In the genomic region with DNA sequence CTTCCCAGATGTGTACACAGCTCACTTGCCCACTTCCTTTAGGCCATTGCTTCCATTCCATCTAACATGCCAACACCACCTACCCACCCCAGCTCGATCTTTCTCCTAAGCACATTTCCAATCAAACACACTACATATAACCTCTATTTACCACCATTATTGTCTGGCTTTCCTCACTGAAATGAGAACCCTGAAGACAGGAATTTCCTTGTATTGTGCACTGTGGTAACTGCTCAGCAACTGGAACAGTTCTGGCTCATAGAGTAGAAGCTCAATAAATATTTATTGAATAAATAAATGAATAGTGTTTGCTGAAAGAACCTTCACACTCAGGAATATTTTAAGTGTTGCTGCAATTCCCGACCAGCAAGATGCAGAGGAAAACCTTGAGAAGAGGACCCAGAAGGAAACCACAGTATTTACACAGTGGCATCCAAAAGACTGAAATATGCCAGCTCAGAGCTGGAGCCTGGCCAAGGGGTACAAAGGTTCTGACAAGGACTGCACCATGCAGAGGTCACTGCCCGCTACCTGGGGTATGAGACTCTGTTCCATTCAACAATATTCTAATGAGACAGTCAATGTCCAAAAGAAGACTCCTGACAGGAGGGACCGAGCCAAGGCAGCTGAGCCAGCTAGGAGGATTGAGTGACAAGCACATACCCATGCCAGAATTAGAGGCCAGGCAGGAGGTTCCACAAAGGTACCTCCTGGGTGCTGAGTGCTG, we compare ENCODE assay signal across 22 cellular contexts.
DNase-seq lines count a peak whose midpoint lies in the region; ATAC-seq, FAIRE-seq and TF ChIP-seq lines count a peak whose summit lies in the region.
"Had no signal": no experiment of that assay in that cellular context is flagged by ENCODE, and none has a peak within 500 bp of the region (broad histone marks: within the 10 kb centered on the region; RNA-seq: fewer than 3 reads in every experiment).

No MANE protein-coding gene starts in this region.

- H3K27me3 ChIP-seq in right lobe of liver (no peaks in the 10 kb centered on the region), gastroesophageal sphincter (peaks cover 29% of the 10 kb centered on the region), esophagus muscularis mucosa (peaks cover 0 to 21% (median 0%) of the 10 kb centered on the region in 4 donors)
- H3K27me3 ChIP-seq: MG63 had no signal

- no peak overlapping the region for H3K4me3 Mint-ChIP-seq in WTC11

- POLR2A ChIA-PET in WTC11 (lab: Charles Lee) = interaction anchor here (0.6 kb wide), 1 partner anchor 15 kb away, joined by 4 read pairs; no protein-coding TSS in a partner anchor

- in situ Hi-C loops in Caki2 (cut with HindIII; ENCODE audit: low pct_unique_long_range_greater_than_20kb, low sequenced_read_pairs) = no loop called here

- TF ChIP-seq CTCF in LNCaP clone FGC (IDR thresholded peaks at IDR 0.05; ENCODE audit: control insufficient read depth, extremely low read depth, insufficient read depth) (no peak), right lobe of liver (IDR thresholded peaks at IDR 0.05) (no peak), WTC11 (IDR thresholded peaks at IDR 0.05) (no peak), gastroesophageal sphincter (IDR thresholded peaks at IDR 0.05) (no peak), esophagus muscularis mucosa (IDR thresholded peaks at IDR 0.05) (no peak)

- H3K4me3 ChIP-seq in LNCaP clone FGC (ENCODE audit: low read depth, low read length) (no peak overlapping the region), right lobe of liver (no peak overlapping the region), gastroesophageal sphincter (no peak overlapping the region), esophagus muscularis mucosa (no peak overlapping the region)
- H3K4me3 ChIP-seq: MG63 had no signal

- WGBS in right lobe of liver (ENCODE audit: insufficient coverage, low coverage, low lambda C conversion rate, missing lambda C conversion rate) = 32% methylated on average over 4 of the region's 4 CpGs
- WGBS in gastroesophageal sphincter (ENCODE audit: low coverage in 1 of 2), 2 donors = 76 to 85% methylated on average over 3 to 4 of the region's 4 CpGs
- WGBS in esophagus muscularis mucosa = 85% methylated on average over 4 of the region's 4 CpGs

- H3K36me3 Mint-ChIP-seq in WTC11 = no peaks in the 10 kb centered on the region

- H3K4me1 ChIP-seq in right lobe of liver = peaks cover 0 to 40% (median 13%) of the 10 kb centered on the region in 4 donors
- no peaks in the 10 kb centered on the region for H3K4me1 ChIP-seq in gastroesophageal sphincter
- H3K4me1 ChIP-seq in esophagus muscularis mucosa = no peaks in the 10 kb centered on the region

- H3K36me3 ChIP-seq in right lobe of liver (no peaks in the 10 kb centered on the region), gastroesophageal sphincter (no peaks in the 10 kb centered on the region), esophagus muscularis mucosa (no peaks in the 10 kb centered on the region)
- H3K36me3 ChIP-seq: MG63 had no signal

- intact Hi-C loops in right lobe of liver (cut with DNase I) (no loop called here), esophagus muscularis mucosa (cut with DNase I) (no loop called here)

- peaks cover 4% of the 10 kb centered on the region; the same call in 1 of the 2 replicates for H3K4me1 Mint-ChIP-seq in WTC11

- H3K27ac Mint-ChIP-seq in WTC11 = no peak overlapping the region

- H3K27me3 Mint-ChIP-seq in WTC11 (ENCODE audit: low read depth) = no peaks in the 10 kb centered on the region

- ATAC-seq in right lobe of liver (peak; percentile 80 to 92 (median 86)), WTC11 (no peak), gastroesophageal sphincter (no peak)
- ATAC-seq: SK-N-SH treated with all-trans-retinoic acid at 6 μM for 48 hours had no signal

- H3K9me3 ChIP-seq in right lobe of liver (no peaks in the 10 kb centered on the region), gastroesophageal sphincter (no peaks in the 10 kb centered on the region), esophagus muscularis mucosa (no peaks in the 10 kb centered on the region)
- H3K9me3 ChIP-seq: MG63 had no signal

- CTCF ChIA-PET in WTC11 (lab: Charles Lee) = interaction anchor here (0.6 to 1.9 kb wide), 3 partner anchors 9 to 25 kb away, joined by 3 to 4 read pairs (median 3); no protein-coding TSS in a partner anchor

- DNase-seq in Caki2 (ENCODE audit: low read depth) (peak; percentile 8), LNCaP clone FGC (ENCODE audit: low read depth) (peak; percentile 6), right lobe of liver (peak; percentile 83 to 95 (median 89)), WTC11 (ENCODE audit: low spot score) (no peak), H54 (ENCODE audit: insufficient read length, low spot score) (no peak), esophagus muscularis mucosa (ENCODE audit: extremely low spot score) (no peak)
- DNase-seq: DMS79, H7, IMR-90, Karpas-422, MG63, NCI-H1048, NCI-H1436 treated with DMSO at 0.1 percent for 48 hours, NCI-H2081 treated with DMSO at 0.1 percent for 48 hours, NCI-H510A, NCI-H774, OCI-M1, SIG-M5 had no signal

- H3K27ac ChIP-seq in cingulate gyrus (ENCODE audit: low read depth, low read length) (peak overlapping the region; percentile 29), right lobe of liver (peak overlapping the region in 1 of 3 donors; percentile 10), gastroesophageal sphincter (no peak overlapping the region), esophagus muscularis mucosa (replicated peaks in 1 of 4) (no peak overlapping the region)
- H3K27ac ChIP-seq: C4-2B had no signal

- no peak for TF ChIP-seq POLR2A in right lobe of liver (IDR thresholded peaks at IDR 0.05)
- TF ChIP-seq POLR2A in gastroesophageal sphincter (IDR thresholded peaks at IDR 0.05) = no peak
- TF ChIP-seq POLR2A in H54 (IDR thresholded peaks at IDR 0.05; ENCODE audit: low read depth, low read length) = no peak
- TF ChIP-seq POLR2A in esophagus muscularis mucosa (IDR thresholded peaks at IDR 0.05; ENCODE audit: low read depth) = no peak

- H3K9me3 Mint-ChIP-seq in WTC11 = no peaks in the 10 kb centered on the region

- TF ChIP-seq EP300 in gastroesophageal sphincter (IDR thresholded peaks at IDR 0.05) (no peak), esophagus muscularis mucosa (IDR thresholded peaks at IDR 0.05) (no peak)

- no peak for FAIRE-seq in H54 (lab: Jason Lieb, UNC)

TF ChIP-seq in WTC11, 78 proteins besides CTCF, POLR2A, EP300 and RAD21:
- TF ChIP-seq RELA (CRISPR knock-in tag; IDR thresholded peaks at IDR 0.05; ENCODE audit: borderline replicate concordance) = no peak
TF ChIP-seq in WTC11: peak in this region for 0.

Comparison
In these comparisons a context has a peak if more than half of its experiments do, and no peak if none do; other contexts are left out.
1. DNase-seq: peak in Caki2 (single experiment), LNCaP clone FGC (single experiment) and right lobe of liver (3 of 3); none in WTC11 (single experiment), H54 (single experiment) and esophagus muscularis mucosa (single experiment).
2. ATAC-seq: peak in right lobe of liver (4 of 4); none in WTC11 (single experiment) and gastroesophageal sphincter (single experiment).